8 cellular contexts compared by ENCODE assay signal in the genomic region with DNA sequence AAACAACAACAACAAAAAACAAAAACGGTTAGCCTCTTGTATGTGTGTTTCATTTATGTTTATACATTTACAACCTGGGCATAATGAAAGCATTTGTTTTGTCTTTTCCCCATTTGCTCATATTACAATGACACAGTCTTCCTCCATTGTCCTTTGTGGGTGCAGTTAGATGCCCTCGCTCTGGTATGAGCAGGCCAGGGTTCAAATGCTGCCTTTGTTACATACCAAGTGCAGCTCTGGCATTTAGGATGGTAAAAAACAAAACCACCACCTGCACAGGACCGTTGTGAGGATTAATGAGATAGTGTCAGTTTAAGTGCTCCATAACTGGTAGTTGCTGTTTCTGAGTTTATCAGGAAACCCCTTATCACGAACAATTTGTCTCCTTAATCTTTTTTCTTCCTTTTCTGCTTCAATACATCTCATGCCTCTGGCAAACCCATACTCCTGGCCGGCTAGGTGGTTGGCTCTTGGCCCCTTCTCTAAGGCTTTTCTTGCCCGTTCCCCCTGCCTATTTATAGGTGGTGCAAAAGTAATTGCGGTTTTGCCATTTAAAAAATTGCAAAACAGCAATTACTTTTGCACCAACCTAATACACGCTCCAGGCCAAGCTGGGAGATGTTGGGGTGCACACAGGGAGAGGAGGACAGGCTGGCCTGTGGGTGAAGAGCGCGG. TPM values are rescaled to one million over a fixed set of nuclear protein-coding genes. Genes with fewer than 3 reads are reported as not detected.
DNase-seq lines count a peak whose midpoint lies in the region; ATAC-seq and TF ChIP-seq lines count a peak whose summit lies in the region.

No MANE protein-coding gene starts in this region.

- no peaks in the 10 kb centered on the region for H3K36me3 Mint-ChIP-seq in nephron progenitor cell (ENCODE audit: low read depth)

- H3K4me3 Mint-ChIP-seq in nephron progenitor cell = peak overlapping the region; percentile 93

- CTCF ChIA-PET in AG04450 (lab: Charles Lee) = interaction anchor here (1.5 kb wide), 1 partner anchor 8 kb away, joined by 7 read pairs; no protein-coding TSS in a partner anchor

- peaks cover 13% of the 10 kb centered on the region for H3K4me1 ChIP-seq in HUES6 (ENCODE audit: control insufficient read depth, insufficient read depth, low read length)
- no peaks in the 10 kb centered on the region for H3K4me1 ChIP-seq in ectodermal cell (ENCODE audit: control insufficient read depth, insufficient read depth, low read length)

- H3K9me3 Mint-ChIP-seq in nephron progenitor cell = no peaks in the 10 kb centered on the region

- H3K27me3 ChIP-seq in AG04450 (ENCODE audit: control insufficient read depth, insufficient read depth, low read length) (no peaks in the 10 kb centered on the region), HUES6 (ENCODE audit: control insufficient read depth, insufficient read depth, low read length) (no peaks in the 10 kb centered on the region; the same call in 1 of the 2 replicates), ectodermal cell (ENCODE audit: control insufficient read depth, insufficient read depth, low read length, poor library complexity, severe bottlenecking) (no peaks in the 10 kb centered on the region)

- in situ Hi-C loops in KBM-7 (cut with MboI; ENCODE audit: low pct_unique_long_range_greater_than_20kb, low sequenced_read_pairs) = no loop called here

- no peaks in the 10 kb centered on the region for H3K9me3 ChIP-seq in AG04450 (ENCODE audit: control insufficient read depth, insufficient read depth, low read length)
- no peaks in the 10 kb centered on the region for H3K9me3 ChIP-seq in HUES6 (ENCODE audit: control insufficient read depth, insufficient read depth, low read depth, low read length)
- H3K9me3 ChIP-seq in ectodermal cell (ENCODE audit: control insufficient read depth, low read length) = no peaks in the 10 kb centered on the region

- ATAC-seq in esophagus mucosa = no peak
- ATAC-seq in HG03095 (IDR thresholded peaks at IDR 0.05; ENCODE audit: unreplicated experiment) = no peak

- no peak for DNase-seq in AG04450 (ENCODE audit: low read depth, low spot score)
- no peak for DNase-seq in nephron progenitor cell
- no peak for DNase-seq in ecto neural progenitor cell (ENCODE audit: low spot score)
- no peak for DNase-seq in KBM-7

- 83 to 89% methylated on average over 8 to 10 of the region's 10 CpGs for WGBS in ectodermal cell, 2 experiments

- H3K9ac ChIP-seq in HUES6 (ENCODE audit: low read length) = peak overlapping the region; percentile 54

- peaks cover 12% of the 10 kb centered on the region for H3K4me1 Mint-ChIP-seq in nephron progenitor cell

- H3K27ac ChIP-seq in AG04450 (ENCODE audit: low read depth, low read length) (no peak overlapping the region), HUES6 (ENCODE audit: low read depth, low read length) (no peak overlapping the region), ectodermal cell (ENCODE audit: insufficient read depth, low read depth, low read length, poor library complexity, severe bottlenecking) (no peak overlapping the region)

- H3K27ac Mint-ChIP-seq in nephron progenitor cell = peak overlapping the region; percentile 72

- peaks cover 11% of the 10 kb centered on the region for H3K27me3 Mint-ChIP-seq in nephron progenitor cell (ENCODE audit: low read depth, poor library complexity)

- H3K36me3 ChIP-seq in HUES6 (ENCODE audit: control insufficient read depth, insufficient read depth, low read length) (peaks cover 3% of the 10 kb centered on the region; the same call in 1 of the 2 replicates), ectodermal cell (ENCODE audit: control insufficient read depth, insufficient read depth, low read length) (no peaks in the 10 kb centered on the region)

- peak overlapping the region; percentile 63 for H3K4me3 ChIP-seq in AG04450 (ENCODE audit: low read depth, low read length)
- H3K4me3 ChIP-seq in HUES6 (ENCODE audit: low read depth, low read length) = peak overlapping the region; percentile 59
- H3K4me3 ChIP-seq in ectodermal cell (ENCODE audit: insufficient read depth, low read depth, low read length) = peak overlapping the region; percentile 39

- TF ChIP-seq CTCF in AG04450 (IDR thresholded peaks at IDR 0.05; ENCODE audit: low read depth, low read length) (no peak), nephron progenitor cell (IDR thresholded peaks at IDR 0.05) (no peak)

- POLR2A ChIA-PET in AG04450 (lab: Yijun Ruan, JAX) = interaction anchor here (0.6 to 1.0 kb wide), 2 partner anchors 21 to 156 kb away, joined by 3 to 5 read pairs; a partner anchor contains a TSS

RNA-seq across cellular contexts. Expression of a gene that starts 18.6 kb away (rescaled TPM):
- polyA plus RNA-seq in AG04450 (2011; rRNA removed) = 0.72 and 1.2 TPM in 2 replicates
- polyA minus RNA-seq in AG04450 (2011; rRNA and poly(A)+ RNA removed) = 1.4 and 2.1 TPM in 2 replicates
- polyA plus RNA-seq in ectodermal cell (2013, experiment 1 of 4) = 1.2 TPM
- polyA plus RNA-seq in ectodermal cell (2013, experiment 2 of 4) = 0.89 TPM
- polyA plus RNA-seq in ectodermal cell (2013, experiment 3 of 4) = 1.4 TPM
- 1.2 TPM for polyA plus RNA-seq in ectodermal cell (2013, experiment 4 of 4)
- 1.00 TPM for total RNA-seq in esophagus mucosa

RNA-seq across cellular contexts. Expression of a gene that starts 21.0 kb away (rescaled TPM):
- 62.9 and 79.3 TPM in 2 replicates for polyA plus RNA-seq in AG04450 (2011; rRNA removed)
- polyA minus RNA-seq in AG04450 (2011; rRNA and poly(A)+ RNA removed) = 74.2 and 83.2 TPM in 2 replicates
- polyA plus RNA-seq in ectodermal cell (2013, experiment 1 of 4) = 57.3 TPM
- 54.9 TPM for polyA plus RNA-seq in ectodermal cell (2013, experiment 2 of 4)
- polyA plus RNA-seq in ectodermal cell (2013, experiment 3 of 4) = 47.0 TPM
- 54.2 TPM for polyA plus RNA-seq in ectodermal cell (2013, experiment 4 of 4)
- total RNA-seq in esophagus mucosa = 49.9 TPM

RNA-seq across cellular contexts. Expression of a gene that starts 27.5 kb away (rescaled TPM):
- 8.1 and 11.8 TPM in 2 replicates for polyA plus RNA-seq in AG04450 (2011; rRNA removed)
- polyA minus RNA-seq in AG04450 (2011; rRNA and poly(A)+ RNA removed) = 4.1 and 6.1 TPM in 2 replicates
- polyA plus RNA-seq in ectodermal cell (2013, experiment 1 of 4) = 15.1 TPM
- polyA plus RNA-seq in ectodermal cell (2013, experiment 2 of 4) = 17.8 TPM
- 15.4 TPM for polyA plus RNA-seq in ectodermal cell (2013, experiment 3 of 4)
- 19.0 TPM for polyA plus RNA-seq in ectodermal cell (2013, experiment 4 of 4)
- 3.3 TPM for total RNA-seq in esophagus mucosa

RNA-seq across cellular contexts. Expression of a gene that starts 37.3 kb away (rescaled TPM):
- polyA plus RNA-seq in AG04450 (2011; rRNA removed) = 6.4 and 6.7 TPM in 2 replicates
- polyA minus RNA-seq in AG04450 (2011; rRNA and poly(A)+ RNA removed) = 13.6 and 15.2 TPM in 2 replicates
- polyA plus RNA-seq in ectodermal cell (2013, experiment 1 of 4) = 15.1 TPM
- polyA plus RNA-seq in ectodermal cell (2013, experiment 2 of 4) = 19.6 TPM
- polyA plus RNA-seq in ectodermal cell (2013, experiment 3 of 4) = 11.5 TPM
- 12.7 TPM for polyA plus RNA-seq in ectodermal cell (2013, experiment 4 of 4)
- 9.6 TPM for total RNA-seq in esophagus mucosa
